Comparison of ENCODE assay signal across 23 cellular contexts in genomic region chr4:174592256-174592984, GRCh38.
DNase-seq lines count a peak whose midpoint lies in the region; ATAC-seq and TF ChIP-seq lines count a peak whose summit lies in the region.
"Had no signal": no experiment of that assay in that cellular context is flagged by ENCODE, and none has a peak within 500 bp of the region (broad histone marks: within the 10 kb centered on the region; RNA-seq: fewer than 3 reads in every experiment).

No MANE protein-coding gene starts in this region.

- no peaks in the 10 kb centered on the region for H3K9me3 ChIP-seq in smooth muscle cell (replicated peaks; ENCODE audit: low read depth)
- H3K9me3 ChIP-seq: ascending aorta, left ventricle myocardium inferior, transverse colon had no signal

- H3K27ac ChIP-seq in smooth muscle cell (ENCODE audit: low read depth): peak overlapping the region; percentile 64
- H3K27ac ChIP-seq: ascending aorta, dorsolateral prefrontal cortex, left ventricle myocardium inferior, PC-9, transverse colon had no signal

- WGBS in smooth muscle cell (ENCODE audit: low lambda C conversion rate): 78% methylated on average over 3 of the region's 3 CpGs

- H3K4me3 ChIP-seq in smooth muscle cell: no peak overlapping the region
- H3K4me3 ChIP-seq: ascending aorta, dorsolateral prefrontal cortex, left ventricle myocardium inferior, PC-9, transverse colon had no signal

- peak overlapping the region; percentile 73 for H3K4me2 ChIP-seq in smooth muscle cell
- H3K4me2 ChIP-seq: PC-9 had no signal

- no peaks in the 10 kb centered on the region for H3K27me3 ChIP-seq in smooth muscle cell (ENCODE audit: low read depth)
- H3K27me3 ChIP-seq: ascending aorta, transverse colon had no signal

- POLR2A ChIA-PET in GM10248 (lab: Yijun Ruan, JAX): no interaction called here

- CTCF ChIA-PET in GM10248 (lab: Yijun Ruan, JAX): no interaction called here

- no peak overlapping the region for H3K9ac ChIP-seq in smooth muscle cell (ENCODE audit: low read depth)

- H3K36me3 ChIP-seq in smooth muscle cell (ENCODE audit: low read depth): no peaks in the 10 kb centered on the region
- H3K36me3 ChIP-seq: ascending aorta, left ventricle myocardium inferior, transverse colon had no signal

- no peak overlapping the region for H3K4me3 Mint-ChIP-seq in activated T-cell treated with anti-CD3 and anti-CD28 coated beads, Interleukin-2, amount 50 U/mL, for 72 hours
- H3K4me3 Mint-ChIP-seq in activated T-cell treated with anti-CD3 and anti-CD28 coated beads, Interleukin-2, amount 50 U/mL, for 4 hours: no peak overlapping the region
- peak overlapping the region in 3 of 5 donors; percentile 61 to 85 (median 79) for H3K4me3 Mint-ChIP-seq in immature natural killer cell
- H3K4me3 Mint-ChIP-seq: activated naive CD8-positive, alpha-beta T cell treated with anti-CD3 and anti-CD28 coated beads for 36 hours; central memory CD8-positive, alpha-beta T cell; mesothelial cell of epicardium had no signal

- peaks cover 11% of the 10 kb centered on the region for H3K4me1 Mint-ChIP-seq in activated T-cell treated with anti-CD3 and anti-CD28 coated beads, Interleukin-2, amount 50 U/mL, for 72 hours (ENCODE audit: low read depth)
- H3K4me1 Mint-ChIP-seq in activated T-cell treated with anti-CD3 and anti-CD28 coated beads, Interleukin-2, amount 50 U/mL, for 4 hours (ENCODE audit: low read depth): peaks cover 11% of the 10 kb centered on the region
- H3K4me1 Mint-ChIP-seq in immature natural killer cell: peaks cover 17 to 18% of the 10 kb centered on the region in 2 donors
- H3K4me1 Mint-ChIP-seq: central memory CD8-positive, alpha-beta T cell; mesothelial cell of epicardium had no signal

- no peaks in the 10 kb centered on the region for H4K20me1 ChIP-seq in smooth muscle cell (ENCODE audit: low read depth)

- peaks cover 0 to 2% of the 10 kb centered on the region in 2 donors for H3K9me3 Mint-ChIP-seq in activated T-cell treated with anti-CD3 and anti-CD28 coated beads, Interleukin-2, amount 50 U/mL, for 72 hours
- peaks cover 8% of the 10 kb centered on the region for H3K9me3 Mint-ChIP-seq in activated T-cell treated with anti-CD3 and anti-CD28 coated beads, Interleukin-2, amount 50 U/mL, for 4 hours
- peaks cover 0 to 10% (median 0%) of the 10 kb centered on the region in 6 donors for H3K9me3 Mint-ChIP-seq in immature natural killer cell
- H3K9me3 Mint-ChIP-seq: mesothelial cell of epicardium had no signal

- no peak for TF ChIP-seq CTCF in smooth muscle cell (IDR thresholded peaks at IDR 0.05; ENCODE audit: borderline replicate concordance, insufficient read depth, poor library complexity, severe bottlenecking)
- TF ChIP-seq CTCF in GM10248 (IDR thresholded peaks at IDR 0.05; ENCODE audit: control extremely low read depth, extremely low read depth, low read depth, missing control alignments): no peak

- H3K27ac Mint-ChIP-seq in activated T-cell treated with anti-CD3 and anti-CD28 coated beads, Interleukin-2, amount 50 U/mL, for 72 hours: peak overlapping the region; percentile 65
- peak overlapping the region in 2 of 6 donors; percentile 0 to 55 for H3K27ac Mint-ChIP-seq in immature natural killer cell
- H3K27ac Mint-ChIP-seq: activated naive CD8-positive, alpha-beta T cell treated with anti-CD3 and anti-CD28 coated beads for 36 hours; activated T-helper 2 cell treated with anti-CD3 and anti-CD28 coated beads, Interferon-gamma antibody, Interleukin-2, Interleukin-4, amounts not matched to agents 10 μg/mL and 5 μg/mL and 100 μg/mL, durations not matched to agents 14 hours and 24 hours and 36 hours; mesothelial cell of epicardium had no signal

- H3K27me3 Mint-ChIP-seq in activated T-cell treated with anti-CD3 and anti-CD28 coated beads, Interleukin-2, amount 50 U/mL, for 72 hours (ENCODE audit: low read depth): no peaks in the 10 kb centered on the region
- H3K27me3 Mint-ChIP-seq in activated T-cell treated with anti-CD3 and anti-CD28 coated beads, Interleukin-2, amount 50 U/mL, for 4 hours (ENCODE audit: low read depth): no peaks in the 10 kb centered on the region
- peaks cover 0 to 2% (median 0%) of the 10 kb centered on the region in 3 donors for H3K27me3 Mint-ChIP-seq in immature natural killer cell (ENCODE audit: low read depth in 3 of 3)
- H3K27me3 Mint-ChIP-seq: activated naive CD8-positive, alpha-beta T cell treated with anti-CD3 and anti-CD28 coated beads for 36 hours; central memory CD8-positive, alpha-beta T cell had no signal

- no peaks in the 10 kb centered on the region for H3F3A ChIP-seq in smooth muscle cell (ENCODE audit: low read depth)

- no peak overlapping the region for H2AFZ ChIP-seq in smooth muscle cell (ENCODE audit: low read depth)
- H2AFZ ChIP-seq: PC-9 had no signal

- no peak for DNase-seq in activated T-cell treated with anti-CD3 and anti-CD28 coated beads, Interleukin-2, amount 50 U/mL, for 72 hours
- DNase-seq in activated T-cell treated with anti-CD3 and anti-CD28 coated beads, Interleukin-2, amount 50 U/mL, for 4 hours: no peak
- peak; percentile 40 for DNase-seq in amniotic epithelial cell (ENCODE audit: low read depth)
- no peak for DNase-seq in immature natural killer cell
- DNase-seq in smooth muscle cell (lab: John Stamatoyannopoulos, UW; ENCODE audit: unreplicated experiment): no peak
- no peak for DNase-seq in germinal center (ENCODE audit: low spot score)
- DNase-seq in GM10248 (ENCODE audit: extremely low spot score): no peak
- DNase-seq: activated CD4-positive, alpha-beta T cell treated with anti-CD3 and anti-CD28 coated beads, Interleukin-2, amount 50 U/mL, for 48 hours; activated naive CD8-positive, alpha-beta T cell treated with anti-CD3 and anti-CD28 coated beads for 36 hours; DMS153; dorsolateral prefrontal cortex; islet precursor cell; left ventricle myocardium inferior; PC-9; Right ventricle myocardium superior; stimulated activated CD4-positive, alpha-beta T cell treated with anti-CD3 and anti-CD28 coated beads, Interleukin-2, amount 100 ng/mL, for 24 hours; transverse colon had no signal

- ATAC-seq in activated T-cell treated with anti-CD3 and anti-CD28 coated beads, Interleukin-2, amount 50 U/mL, for 72 hours (replicated peaks in 1 of 2): no peak
- ATAC-seq in activated T-cell treated with anti-CD3 and anti-CD28 coated beads, Interleukin-2, amount 50 U/mL, for 4 hours: no peak
- no peak for ATAC-seq in GM19324 (IDR thresholded peaks at IDR 0.05; ENCODE audit: low FRiP score, unreplicated experiment)

- no peaks in the 10 kb centered on the region for H3K36me3 Mint-ChIP-seq in activated T-cell treated with anti-CD3 and anti-CD28 coated beads, Interleukin-2, amount 50 U/mL, for 72 hours (ENCODE audit: insufficient read depth in 2 of 2)
- no peaks in the 10 kb centered on the region for H3K36me3 Mint-ChIP-seq in activated T-cell treated with anti-CD3 and anti-CD28 coated beads, Interleukin-2, amount 50 U/mL, for 4 hours (ENCODE audit: insufficient read depth)
- peaks cover 0 to 4% (median 0%) of the 10 kb centered on the region in 3 donors for H3K36me3 Mint-ChIP-seq in immature natural killer cell
- H3K36me3 Mint-ChIP-seq: activated naive CD8-positive, alpha-beta T cell treated with anti-CD3 and anti-CD28 coated beads for 36 hours; mesothelial cell of epicardium; naive thymus-derived CD4-positive, alpha-beta T cell had no signal

- H3K4me1 ChIP-seq in smooth muscle cell (ENCODE audit: low read depth): peaks cover 13% of the 10 kb centered on the region
- H3K4me1 ChIP-seq: ascending aorta, transverse colon had no signal

- no peaks in the 10 kb centered on the region for H3K79me2 ChIP-seq in smooth muscle cell (ENCODE audit: low read depth)

Comparison
In these comparisons a context has a peak if more than half of its experiments do, and no peak if none do; other contexts are left out.
1. H3K4me3 Mint-ChIP-seq: peak in immature natural killer cell (3 of 5); none in activated T-cell treated with anti-CD3 and anti-CD28 coated beads, Interleukin-2, amount 50 U/mL, for 72 hours (0 of 2) and activated T-cell treated with anti-CD3 and anti-CD28 coated beads, Interleukin-2, amount 50 U/mL, for 4 hours (single experiment).